Comparison of ENCODE assay signal across 23 cellular contexts in the genomic region with DNA sequence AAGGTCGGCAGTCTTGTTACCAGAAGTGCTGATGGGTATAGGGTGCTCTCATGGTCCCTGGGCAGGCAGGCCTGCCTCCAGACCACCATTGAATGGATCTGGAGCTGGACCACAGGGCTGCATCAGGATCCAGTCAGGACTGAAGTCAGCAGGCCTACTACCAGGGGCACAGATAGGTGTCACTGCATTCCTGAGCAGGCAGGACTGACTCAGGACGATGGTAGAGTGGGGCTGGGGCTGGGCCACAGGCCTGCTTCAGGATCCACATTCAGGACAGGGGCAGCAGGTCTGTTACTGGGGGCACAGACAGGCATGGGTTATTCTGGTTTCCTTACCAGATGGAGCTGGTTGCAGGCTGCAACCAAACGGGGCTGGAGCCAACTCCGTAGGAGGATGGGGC.
"Had no signal": no experiment of that assay in that cellular context is flagged by ENCODE, and none has a peak within 500 bp of the region (broad histone marks: within the 10 kb centered on the region; RNA-seq: fewer than 3 reads in every experiment).

No MANE protein-coding gene starts in this region.

- H3K4me3 ChIP-seq: colonic mucosa, esophagus squamous epithelium, gastrocnemius medialis, heart right ventricle, left lung, lower lobe of right lung, mucosa of descending colon had no signal

- H3K27ac ChIP-seq: colonic mucosa, esophagus squamous epithelium, gastrocnemius medialis, heart right ventricle, left lung, lower lobe of right lung had no signal

- H3K36me3 ChIP-seq: colonic mucosa, esophagus squamous epithelium, gastrocnemius medialis, heart right ventricle, left lung, lower lobe of right lung had no signal

- H3K9me3 ChIP-seq: colonic mucosa, esophagus squamous epithelium, gastrocnemius medialis, left lung, mucosa of descending colon had no signal

- FAIRE-seq: endothelial cell of umbilical vein, islet of Langerhans, keratinocyte had no signal

- H3K27ac Mint-ChIP-seq: dendritic cell treated with granulocyte-macrophage colony-stimulating factor and Interleukin-4, amounts not matched to agents 40 ng/mL and 50 ng/mL, for 4 days; effector memory CD8-positive, alpha-beta T cell; mesothelial cell of epicardium had no signal

- H3K4me3 Mint-ChIP-seq: dendritic cell treated with granulocyte-macrophage colony-stimulating factor and Interleukin-4, amounts not matched to agents 40 ng/mL and 50 ng/mL, for 4 days; effector memory CD8-positive, alpha-beta T cell; mesothelial cell of epicardium had no signal

- H3K4me1 Mint-ChIP-seq: mesothelial cell of epicardium had no signal

- H3K4me1 ChIP-seq: colonic mucosa, esophagus squamous epithelium, gastrocnemius medialis, heart right ventricle, left lung, lower lobe of right lung had no signal

- H3K9me3 Mint-ChIP-seq: dendritic cell treated with granulocyte-macrophage colony-stimulating factor and Interleukin-4, amounts not matched to agents 40 ng/mL and 50 ng/mL, for 4 days; effector memory CD8-positive, alpha-beta T cell had no signal

- H3K36me3 Mint-ChIP-seq: mesothelial cell of epicardium had no signal

- ATAC-seq: effector memory CD8-positive, alpha-beta T cell; gastrocnemius medialis; heart right ventricle; left cardiac atrium; left lung; left ventricle myocardium superior; lower lobe of right lung; mucosa of descending colon had no signal

- H3K27me3 ChIP-seq: colonic mucosa, heart right ventricle, left lung had no signal

- DNase-seq: colonic mucosa; cortex of kidney; effector CD8-positive, alpha-beta T cell; effector memory CD8-positive, alpha-beta T cell; esophagus squamous epithelium; foreskin fibroblast; foreskin melanocyte; gastrocnemius medialis; glutamatergic neuron; head of caudate nucleus; heart right ventricle; hippocampal formation; left cardiac atrium; left lung; left ventricle myocardium superior; lower lobe of right lung; mesenchymal stem cell; mucosa of descending colon had no signal
